ENCODE assay signal across 10 cellular contexts in genomic region chr7:74023037-74023436, GRCh38. TPM values are rescaled to one million over a fixed set of nuclear protein-coding genes. Genes with fewer than 3 reads are reported as not detected.
DNase-seq lines count a peak whose midpoint lies in the region; ATAC-seq, FAIRE-seq and TF ChIP-seq lines count a peak whose summit lies in the region.
"Had no signal": no experiment of that assay in that cellular context is flagged by ENCODE, and none has a peak within 500 bp of the region (broad histone marks: within the 10 kb centered on the region; RNA-seq: fewer than 3 reads in every experiment).

No MANE protein-coding gene starts in this region.

- POLR2A ChIA-PET in A549 (lab: Yijun Ruan, JAX), result no interaction called here

- peak overlapping the region; percentile 51 for H3K4me2 ChIP-seq in A549

- TF ChIP-seq POLR2A in A549 (IDR thresholded peaks at IDR 0.05; ENCODE audit: low read length), result no peak

- FAIRE-seq in A549 (lab: Jason Lieb, UNC), result no peak

- H3K9me3 Mint-ChIP-seq in stimulated activated effector memory CD8-positive, alpha-beta T cell treated with anti-CD3 and anti-CD28 coated beads, Interleukin-12 subunit alpha, Interleukin-12 subunit beta, amount 100 ng/mL, for 72 hours, result no peaks in the 10 kb centered on the region

- H3K36me3 Mint-ChIP-seq in stimulated activated effector memory CD8-positive, alpha-beta T cell treated with anti-CD3 and anti-CD28 coated beads, Interleukin-12 subunit alpha, Interleukin-12 subunit beta, amount 100 ng/mL, for 72 hours, result no peaks in the 10 kb centered on the region

- no peak for TF ChIP-seq RAD21 in A549 (conservative IDR thresholded peaks at IDR 0.05 in 1 of 2, IDR thresholded peaks at IDR 0.05 in 1 of 2)
- peak in 1 of 2 donors; percentile 9 for TF ChIP-seq RAD21 in liver (IDR thresholded peaks at IDR 0.05)

- H3K4me1 ChIP-seq in A549 (peaks cover 32% of the 10 kb centered on the region), liver (ENCODE audit: control insufficient read depth in 4 of 4, insufficient read depth in 4 of 4, low read length in 3 of 4) (peaks cover 0 to 13% (median 8%) of the 10 kb centered on the region in 4 donors)

- H3K9me3 ChIP-seq in A549 (no peaks in the 10 kb centered on the region), liver (ENCODE audit: control insufficient read depth in 4 of 4, low read length in 3 of 4) (no peaks in the 10 kb centered on the region)

- TF ChIP-seq CTCF in A549 (IDR thresholded peaks at IDR 0.05) (no peak), cardiac fibroblast (IDR thresholded peaks at IDR 0.05; ENCODE audit: low read depth, low read length) (no peak), liver (IDR thresholded peaks at IDR 0.05; ENCODE audit: low read depth, low read length, missing input control) (no peak)

- ATAC-seq in A549 (peak; percentile 48 to 69; a peak in 5 of 6 replicates), GM18909 (IDR thresholded peaks at IDR 0.05; ENCODE audit: poor library complexity, unreplicated experiment) (no peak)
- no peak for ATAC-seq in stimulated activated effector memory CD8-positive, alpha-beta T cell treated with anti-CD3 and anti-CD28 coated beads, Interleukin-12 subunit alpha, Interleukin-12 subunit beta, amount 100 ng/mL, for 72 hours

- CTCF ChIA-PET in A549 (lab: Yijun Ruan, JAX), result no interaction called here

- no peak overlapping the region for H3K9ac ChIP-seq in liver (ENCODE audit: low read depth in 1 of 2, low read length in 2 of 2)

- no peaks in the 10 kb centered on the region for H3K27me3 ChIP-seq in liver (ENCODE audit: control insufficient read depth in 4 of 4, insufficient read depth in 4 of 4, low read length in 3 of 4)

- H3K4me3 ChIP-seq in A549 (no peak overlapping the region), cardiac fibroblast (replicated peaks in 1 of 2; ENCODE audit: low read depth in 2 of 2, low read length in 2 of 2) (no peak overlapping the region), liver (ENCODE audit: low read depth in 1 of 3, low read length in 3 of 3) (no peak overlapping the region)

- in situ Hi-C loops in G401 (cut with HindIII; ENCODE audit: low sequenced_read_pairs), result loop anchor here (25.0 kb wide), 1 partner anchor 161 kb away; the partner anchor contains the start of gene TMEM270

- H3K27ac ChIP-seq in A549 (peak overlapping the region; percentile 59 to 70; a peak in 4 of 6 replicates), liver (ENCODE audit: low read depth in 1 of 2, low read length in 2 of 2) (no peak overlapping the region)

- no peak overlapping the region for H3K27ac Mint-ChIP-seq in stimulated activated effector memory CD8-positive, alpha-beta T cell treated with anti-CD3 and anti-CD28 coated beads, Interleukin-12 subunit alpha, Interleukin-12 subunit beta, amount 100 ng/mL, for 72 hours

- no peaks in the 10 kb centered on the region for H3K36me3 ChIP-seq in liver (ENCODE audit: control insufficient read depth in 4 of 4, insufficient read depth in 3 of 4, low read depth in 1 of 4, low read length in 3 of 4)

- TF ChIP-seq EP300 in A549 (IDR thresholded peaks at IDR 0.05), result no peak

- H3K4me3 Mint-ChIP-seq in stimulated activated effector memory CD8-positive, alpha-beta T cell treated with anti-CD3 and anti-CD28 coated beads, Interleukin-12 subunit alpha, Interleukin-12 subunit beta, amount 100 ng/mL, for 72 hours, result no peak overlapping the region

- WGBS in A549 (ENCODE audit: missing lambda C conversion rate), result 5% methylated on average over 12 of the region's 13 CpGs
- WGBS in liver, result 16% methylated on average over 13 of the region's 13 CpGs

- peaks cover 18% of the 10 kb centered on the region for H3K4me1 Mint-ChIP-seq in stimulated activated effector memory CD8-positive, alpha-beta T cell treated with anti-CD3 and anti-CD28 coated beads, Interleukin-12 subunit alpha, Interleukin-12 subunit beta, amount 100 ng/mL, for 72 hours

- peak; percentile 56 to 76 for DNase-seq in A549 (ENCODE audit: low read depth in 1 of 2, low spot score in 1 of 2)
- DNase-seq in HuH-7 (ENCODE audit: low spot score), result peak; percentile 45
- DNase-seq in cardiac fibroblast (ENCODE audit: low read depth in 2 of 2), result peak; percentile 59 to 63
- no peak for DNase-seq in globus pallidus (ENCODE audit: low spot score)
- no peak for DNase-seq in stimulated activated effector memory CD8-positive, alpha-beta T cell treated with anti-CD3 and anti-CD28 coated beads, Interleukin-12 subunit alpha, Interleukin-12 subunit beta, amount 100 ng/mL, for 72 hours (ENCODE audit: low spot score in 2 of 2)
- no peak for DNase-seq in G401 (ENCODE audit: low spot score)
- DNase-seq: GOT3, NCI-H1436 treated with DMSO at 0.1 percent for 48 hours had no signal

TF ChIP-seq in A549, 52 proteins besides CTCF, POLR2A, EP300 and RAD21:
- TF ChIP-seq POLR2AphosphoS2 (conservative IDR thresholded peaks at IDR 0.05; ENCODE audit: low read length) (no peak), ESRRA (IDR thresholded peaks at IDR 0.05; ENCODE audit: borderline replicate concordance, low read length) (no peak), PHF8 (IDR thresholded peaks at IDR 0.05; ENCODE audit: borderline replicate concordance, low read depth) (no peak)

TF ChIP-seq in liver, 16 proteins besides CTCF, POLR2A, EP300 and RAD21:
- peak; percentile 60 for TF ChIP-seq NR2F2 (IDR thresholded peaks at IDR 0.05)
- peak; percentile 14 for TF ChIP-seq SP1 (IDR thresholded peaks at IDR 0.05)
- no peak for TF ChIP-seq HNF4G (IDR thresholded peaks at IDR 0.05)

RNA-seq across cellular contexts. Expression of gene ELN, which starts 4.9 kb away (rescaled TPM):
- 0.08 and 0.16 TPM in 2 replicates for polyA plus RNA-seq in A549 (2011; rRNA removed)
- polyA plus RNA-seq in A549 (2012; cell fraction: cytosol; rRNA removed), result 0.14 and 0.15 TPM in 2 replicates
- 0.11 and 0.26 TPM in 2 replicates for polyA plus RNA-seq in A549 (2012; cell fraction: nucleus; rRNA removed)
- 0.09 to 0.16 TPM (median 0.12 TPM) in 3 replicates for polyA plus RNA-seq in A549 (2017; fragmentation: RNase III; extraction: RNeasy Plus Mini Kit Qiagen cat#74134 plus additional on column Dnase treatment)
- 0.15 TPM in 1 of 2 replicates, not detected in the other for polyA minus RNA-seq in A549 (2011; rRNA and poly(A)+ RNA removed)
- total RNA-seq in liver, result 10 to 100 TPM in 1 of 2 donors, 1 to 10 TPM in 1; 8.7 to 16.3 TPM
- 10 to 100 TPM in 1 of 2 donors, 1 to 10 TPM in 1; 2.7 to 10.6 TPM for polyA plus RNA-seq in liver
- total RNA-seq in G401 (2014; rRNA removed; shearing (Covaris generic)), result 0.20 TPM in 1 of 2 replicates, not detected in the other

Comparison
In these comparisons a context has a peak if more than half of its experiments do, and no peak if none do; other contexts are left out.
1. ATAC-seq: peak in A549 (2 of 2); none in stimulated activated effector memory CD8-positive, alpha-beta T cell treated with anti-CD3 and anti-CD28 coated beads, Interleukin-12 subunit alpha, Interleukin-12 subunit beta, amount 100 ng/mL, for 72 hours (single experiment) and GM18909 (single experiment).
2. DNase-seq: peak in A549 (2 of 2), HuH-7 (single experiment) and cardiac fibroblast (2 of 2); none in globus pallidus (single experiment), stimulated activated effector memory CD8-positive, alpha-beta T cell treated with anti-CD3 and anti-CD28 coated beads, Interleukin-12 subunit alpha, Interleukin-12 subunit beta, amount 100 ng/mL, for 72 hours (0 of 2) and G401 (single experiment).
3. H3K27ac ChIP-seq: peak in A549 (2 of 2); none in liver (0 of 2).